Comparison of ENCODE assay signal across 8 cellular contexts in genomic region chr14:69685716-69686115, GRCh38.
A peak's percentile ranks its signal among the peaks of the same experiment; 100 is the strongest.
DNase-seq lines count a peak whose midpoint lies in the region; ATAC-seq and TF ChIP-seq lines count a peak whose summit lies in the region.

No MANE protein-coding gene starts in this region.

- peak; percentile 91 for ATAC-seq in left lobe of liver
- ATAC-seq in GM18498 (IDR thresholded peaks at IDR 0.05; ENCODE audit: unreplicated experiment): no peak
- ATAC-seq in GM18502 (IDR thresholded peaks at IDR 0.05; ENCODE audit: poor library complexity, unreplicated experiment): no peak

- peak overlapping the region; percentile 78 to 92 (median 79) for H3K27ac ChIP-seq in thyroid gland

- peak in 1 of 2 donors; percentile 21 for TF ChIP-seq POLR2A in thyroid gland (IDR thresholded peaks at IDR 0.05)

- no peak overlapping the region for H3K4me3 ChIP-seq in thyroid gland (replicated peaks in 1 of 3)

- POLR2A ChIA-PET in HEK293T (lab: Yijun Ruan, JAX): no interaction called here

- no peaks in the 10 kb centered on the region for H3K36me3 ChIP-seq in thyroid gland

- peaks cover 62 to 84% of the 10 kb centered on the region in 2 donors for H3K4me1 ChIP-seq in thyroid gland

- WGBS in thyroid gland, 2 donors: 17 to 24% methylated on average over 6 of the region's 6 CpGs

- CTCF ChIA-PET in HEK293T (lab: Yijun Ruan, JAX): interaction anchor here (0.7 kb wide), 1 partner anchor 320 kb away, joined by 3 read pairs; no protein-coding TSS in a partner anchor

- intact Hi-C loops in thyroid gland (cut with DNase I): no loop called here

- H3K27me3 ChIP-seq in thyroid gland: no peaks in the 10 kb centered on the region

- no peaks in the 10 kb centered on the region for H3K9me3 ChIP-seq in thyroid gland

- peak in 1 of 6 experiments; percentile 10 for TF ChIP-seq CTCF in thyroid gland (IDR thresholded peaks at IDR 0.05)

- DNase-seq in DMS79 (lab: John Stamatoyannopoulos, UW) (peak; percentile 94), NCI-H345 treated with DMSO at 0.1 percent for 48 hours (lab: John Stamatoyannopoulos, UW; ENCODE audit: unreplicated experiment) (peak; percentile 74), anterior cingulate cortex (lab: John Stamatoyannopoulos, UW) (peak in 43 of 58 donors; percentile 1 to 69 (median 39)), left lobe of liver (ENCODE audit: low spot score) (peak; percentile 77), thyroid gland (peak; percentile 94), HEK293T (ENCODE audit: extremely low spot score) (no peak)

TF ChIP-seq in HEK293T, 16 proteins besides CTCF, POLR2A, EP300 and RAD21:
- TF ChIP-seq TARDBP (IDR thresholded peaks at IDR 0.05) (no peak), ELF4 (IDR thresholded peaks at IDR 0.05) (no peak), ZNF384 (IDR thresholded peaks at IDR 0.05) (no peak), FOXM1 (IDR thresholded peaks at IDR 0.05; ENCODE audit: borderline replicate concordance) (no peak), LEF1 (IDR thresholded peaks at IDR 0.05; ENCODE audit: borderline replicate concordance) (no peak), FOXA1 (IDR thresholded peaks at IDR 0.05) (no peak), PKNOX1 (IDR thresholded peaks at IDR 0.05) (no peak), SP1 (IDR thresholded peaks at IDR 0.05) (no peak), NFRKB (IDR thresholded peaks at IDR 0.05) (no peak), HDGF (IDR thresholded peaks at IDR 0.05; ENCODE audit: borderline replicate concordance) (no peak)
